8 cellular contexts compared by ENCODE assay signal in genomic region chr3:44712455-44713075, GRCh38. TPM values are rescaled to one million over a fixed set of nuclear protein-coding genes. Genes with fewer than 3 reads are reported as not detected.
DNase-seq lines count a peak whose midpoint lies in the region; ATAC-seq and TF ChIP-seq lines count a peak whose summit lies in the region.

TSS of gene ZNF502 (plus strand) at chr3:44712660. CDS start at chr3:44720262, 7,602 bp downstream.

- H3K27me3 Mint-ChIP-seq in activated CD8-positive, alpha-beta T cell treated with anti-CD3 and anti-CD28 coated beads for 36 hours = peaks cover 16% of the 10 kb centered on the region

- no peaks in the 10 kb centered on the region for H4K20me1 ChIP-seq in DOHH2 (ENCODE audit: control insufficient read depth, insufficient read depth, low read depth, low read length)

- H3K27me3 ChIP-seq in DOHH2 (ENCODE audit: control insufficient read depth, low read length) (no peaks in the 10 kb centered on the region), duodenal mucosa (ENCODE audit: control insufficient read depth in 1 of 2, insufficient read depth in 2 of 2, low read length in 2 of 2) (no peaks in the 10 kb centered on the region), left lung (peaks cover 0 to 9% of the 10 kb centered on the region in 2 donors)

- H3K4me3 Mint-ChIP-seq in activated CD8-positive, alpha-beta T cell treated with anti-CD3 and anti-CD28 coated beads for 36 hours = peak within 1 kb of the TSS; percentile 92

- peak within 1 kb of the TSS; percentile 86 for H3K27ac Mint-ChIP-seq in activated CD8-positive, alpha-beta T cell treated with anti-CD3 and anti-CD28 coated beads for 36 hours

- peaks cover 38% of the 10 kb centered on the region for H3K9me3 Mint-ChIP-seq in activated CD8-positive, alpha-beta T cell treated with anti-CD3 and anti-CD28 coated beads for 36 hours

- H3K36me3 Mint-ChIP-seq in activated CD8-positive, alpha-beta T cell treated with anti-CD3 and anti-CD28 coated beads for 36 hours (ENCODE audit: low read depth) = peaks cover 52% of the 10 kb centered on the region

- no peaks in the 10 kb centered on the region for H3K9me2 ChIP-seq in DOHH2 (replicated peaks; ENCODE audit: control insufficient read depth, low read length)

- peak within 1 kb of the TSS; percentile 37 to 54 for H3K9ac ChIP-seq in duodenal mucosa (ENCODE audit: low read depth in 1 of 2, low read length in 2 of 2)

- TF ChIP-seq CTCF in DOHH2 (IDR thresholded peaks at IDR 0.05; ENCODE audit: low read depth, low read length, poor library complexity, severe bottlenecking) (no peak), left lung (IDR thresholded peaks at IDR 0.05) (peak in 1 of 2 donors; percentile 43)
- TF ChIP-seq CTCF in activated CD8-positive, alpha-beta T cell treated with anti-CD3 and anti-CD28 coated beads for 36 hours (IDR thresholded peaks at IDR 0.05) = peak; percentile 19

- H3K4me3 ChIP-seq in DOHH2 (ENCODE audit: low read length) (peak within 1 kb of the TSS; percentile 73), duodenal mucosa (ENCODE audit: low read depth in 1 of 2, low read length in 2 of 2) (peak within 1 kb of the TSS; percentile 82 to 83), left lung (peak within 1 kb of the TSS; percentile 50 to 71)

- no peaks in the 10 kb centered on the region for H3K79me2 ChIP-seq in DOHH2 (ENCODE audit: control insufficient read depth, low read length)

- H3K4me1 ChIP-seq in DOHH2 (ENCODE audit: control insufficient read depth, low read length) (no peaks in the 10 kb centered on the region), duodenal mucosa (ENCODE audit: control insufficient read depth in 1 of 2, insufficient read depth in 2 of 2, low read length in 2 of 2) (peaks cover 4 to 5% of the 10 kb centered on the region in 2 donors), left lung (no peaks in the 10 kb centered on the region)

- H3F3A ChIP-seq in DOHH2 (ENCODE audit: control insufficient read depth, insufficient read depth) = no peaks in the 10 kb centered on the region

- peaks cover 8% of the 10 kb centered on the region; the same call in 1 of the 2 replicates for H3K9me3 ChIP-seq in DOHH2 (ENCODE audit: control insufficient read depth, insufficient read depth, low read length)
- peaks cover 17 to 33% of the 10 kb centered on the region in 2 donors for H3K9me3 ChIP-seq in duodenal mucosa (ENCODE audit: control insufficient read depth in 1 of 2, low read length in 2 of 2)
- peaks cover 0 to 76% of the 10 kb centered on the region in 2 donors for H3K9me3 ChIP-seq in left lung

- H3K4me1 Mint-ChIP-seq in activated CD8-positive, alpha-beta T cell treated with anti-CD3 and anti-CD28 coated beads for 36 hours (ENCODE audit: low read depth) = peaks cover 18% of the 10 kb centered on the region

- POLR2A ChIA-PET in activated CD8-positive, alpha-beta T cell treated with anti-CD3 and anti-CD28 coated beads for 36 hours (lab: Charles Lee) = interaction anchor here (0.9 to 1.8 kb wide), 4 partner anchors 14 to 72 kb away, joined by 3 to 8 read pairs (median 6); partner anchors contain the start of genes KIAA1143, KIF15 and ZNF501

- peak within 1 kb of the TSS; percentile 56 for H3K4me2 ChIP-seq in DOHH2 (ENCODE audit: low read length)

- peak; percentile 95 for ATAC-seq in activated CD8-positive, alpha-beta T cell treated with anti-CD3 and anti-CD28 coated beads for 36 hours
- peak; percentile 99 for ATAC-seq in left lung
- no peak for ATAC-seq in GM18870 (IDR thresholded peaks at IDR 0.05; ENCODE audit: unreplicated experiment)

- CTCF ChIA-PET in activated CD8-positive, alpha-beta T cell treated with anti-CD3 and anti-CD28 coated beads for 36 hours (lab: Charles Lee) = interaction anchor here (0.8 to 1.6 kb wide), 4 partner anchors 17 to 93 kb away, joined by 3 to 9 read pairs (median 4); partner anchors contain the start of genes ZNF197 and ZNF501

- H3K36me3 ChIP-seq in DOHH2 (ENCODE audit: control insufficient read depth, low read length) (no peaks in the 10 kb centered on the region), duodenal mucosa (ENCODE audit: control insufficient read depth in 1 of 2, insufficient read depth in 2 of 2, low read length in 2 of 2) (peaks cover 0 to 4% of the 10 kb centered on the region in 2 donors), left lung (peaks cover 0 to 26% of the 10 kb centered on the region in 2 donors)

- H3K27ac ChIP-seq in DOHH2 (ENCODE audit: low read depth, low read length) (no peak within 1 kb of the TSS), duodenal mucosa (ENCODE audit: low read depth, low read length) (no peak within 1 kb of the TSS), left lung (peak within 1 kb of the TSS; percentile 59 to 65)

- intact Hi-C loops in activated CD8-positive, alpha-beta T cell treated with anti-CD3 and anti-CD28 coated beads for 36 hours (cut with micrococcal nuclease) = loop anchor here (1.0 to 10.0 kb wide), 2 partner anchors 17 to 178 kb away; partner anchors contain the start of gene ZNF501
- intact Hi-C loops in left lung (cut with DNase I) = no loop called here

- peak; percentile 17 for DNase-seq in NCI-H2081 treated with DMSO at 0.1 percent for 48 hours (lab: John Stamatoyannopoulos, UW)
- peak; percentile 84 for DNase-seq in activated CD8-positive, alpha-beta T cell treated with anti-CD3 and anti-CD28 coated beads for 36 hours
- DNase-seq in left lung = peak; percentile 83 to 91
- DNase-seq in stimulated activated CD4-positive, alpha-beta T cell treated with anti-CD3 and anti-CD28 coated beads, Interleukin-4, amount 100 ng/mL, for 1 hour = peak; percentile 70
- no peak for DNase-seq in OCI-M2 (lab: John Stamatoyannopoulos, UW; ENCODE audit: unreplicated experiment)

RNA-seq across cellular contexts. Expression of gene ZNF502, which starts in this region (rescaled TPM):
- total RNA-seq in activated CD8-positive, alpha-beta T cell treated with anti-CD3 and anti-CD28 coated beads for 36 hours = 1 to 10 TPM; 2.0 to 2.3 TPM
- 1 to 10 TPM; 3.6 to 3.9 TPM for total RNA-seq in left lung

Comparison
In these comparisons a context has a peak if more than half of its experiments do, and no peak if none do; other contexts are left out.
1. H3K27ac ChIP-seq: peak in left lung (2 of 2); none in DOHH2 (single experiment) and duodenal mucosa (single experiment).
2. Peak in every context shown above with its lines, with median percentiles within 50 percentile points of each other: H3K4me3 ChIP-seq.